20 cellular contexts compared by ENCODE assay signal in genomic region chr2:181943411-181944124, GRCh38. TPM values are rescaled to one million over a fixed set of nuclear protein-coding genes. Genes with fewer than 3 reads are reported as not detected.
"Had no signal": no experiment of that assay in that cellular context is flagged by ENCODE, and none has a peak within 500 bp of the region (broad histone marks: within the 10 kb centered on the region; RNA-seq: fewer than 3 reads in every experiment).

No MANE protein-coding gene starts in this region.

- ATAC-seq: activated CD8-positive, alpha-beta T cell treated with anti-CD3 and anti-CD28 coated beads, Interleukin-2, amount 10 ng/mL, durations not matched to agents 7 days and 5 days; body of pancreas; foreskin keratinocyte had no signal

- H3K27ac ChIP-seq: body of pancreas, foreskin keratinocyte, parathyroid adenoma, tibial artery had no signal

- H3K9me3 Mint-ChIP-seq: activated B cell treated with CpG ODN at 0.5 μM for 24 hours; activated naive CD8-positive, alpha-beta T cell treated with anti-CD3 and anti-CD28 coated beads for 36 hours had no signal

- H3K4me3 Mint-ChIP-seq: activated B cell treated with CpG ODN at 0.5 μM for 24 hours; activated CD8-positive, alpha-beta T cell treated with anti-CD3 and anti-CD28 coated beads, Interleukin-2, amount 10 ng/mL, durations not matched to agents 7 days and 5 days; activated naive CD8-positive, alpha-beta T cell treated with anti-CD3 and anti-CD28 coated beads for 36 hours; naive B cell had no signal

- H3K4me3 ChIP-seq: body of pancreas, tibial artery had no signal

- H3K27ac Mint-ChIP-seq: activated B cell treated with CpG ODN at 0.5 μM for 24 hours; activated CD8-positive, alpha-beta T cell treated with anti-CD3 and anti-CD28 coated beads, Interleukin-2, amount 10 ng/mL, durations not matched to agents 7 days and 5 days; activated naive CD8-positive, alpha-beta T cell treated with anti-CD3 and anti-CD28 coated beads for 36 hours; naive B cell had no signal

- H3K4me1 ChIP-seq: parathyroid adenoma, tibial artery had no signal

- H3K4me1 Mint-ChIP-seq: activated B cell treated with CpG ODN at 0.5 μM for 24 hours, naive B cell had no signal

- H3K36me3 ChIP-seq: tibial artery had no signal

- H3K27me3 ChIP-seq: body of pancreas, foreskin keratinocyte, tibial artery had no signal

- H3K36me3 Mint-ChIP-seq: activated naive CD8-positive, alpha-beta T cell treated with anti-CD3 and anti-CD28 coated beads for 36 hours had no signal

- DNase-seq: activated B cell treated with CpG ODN at 0.5 μM for 24 hours; activated CD4-positive, alpha-beta T cell treated with anti-CD3 and anti-CD28 coated beads for 48 hours; activated CD8-positive, alpha-beta memory T cell treated with anti-CD3 and anti-CD28 coated beads, Interleukin-2, amount 50 U/mL, for 4 hours; activated CD8-positive, alpha-beta T cell treated with anti-CD3 and anti-CD28 coated beads, Interleukin-2, amount 10 ng/mL, durations not matched to agents 7 days and 5 days; activated naive CD8-positive, alpha-beta T cell treated with anti-CD3 and anti-CD28 coated beads for 36 hours; activated T-cell treated with anti-CD3 and anti-CD28 coated beads, Interleukin-2, amount 50 U/mL, for 48 hours; amygdala; body of pancreas; central memory CD4-positive, alpha-beta T cell; cortex of kidney; effector CD4-positive, alpha-beta T cell; foreskin keratinocyte; glutamatergic neuron; naive B cell; retina; stimulated activated CD4-positive, alpha-beta T cell treated with anti-CD3 and anti-CD28 coated beads, Interleukin-4, amount 100 ng/mL, for 24 hours; stimulated activated naive CD4-positive, alpha-beta T cell; SW 1271; tibial artery had no signal

- H3K9me3 ChIP-seq: body of pancreas, tibial artery had no signal

RNA-seq across cellular contexts. Expression of gene PPP1R1C, which starts 42.1 kb away (rescaled TPM):
- total RNA-seq: activated B cell treated with CpG ODN at 0.5 μM for 24 hours; activated CD8-positive, alpha-beta T cell treated with anti-CD3 and anti-CD28 coated beads, Interleukin-2, amount 10 ng/mL, durations not matched to agents 7 days and 5 days; activated naive CD8-positive, alpha-beta T cell treated with anti-CD3 and anti-CD28 coated beads for 36 hours had no signal
